29 cellular contexts compared by ENCODE assay signal in genomic region chr15:29622637-29623036, GRCh38.
"Had no signal": no experiment of that assay in that cellular context is flagged by ENCODE, and none has a peak within 500 bp of the region (broad histone marks: within the 10 kb centered on the region; RNA-seq: fewer than 3 reads in every experiment).

No MANE protein-coding gene starts in this region.

- H3K4me3 ChIP-seq: adrenal gland, esophagus muscularis mucosa, gastrocnemius medialis, heart right ventricle, hepatocyte had no signal

- H3K27me3 ChIP-seq: adrenal gland, brain microvascular endothelial cell, foreskin keratinocyte, gastrocnemius medialis, hepatocyte had no signal

- H3K4me1 ChIP-seq: adrenal gland, esophagus muscularis mucosa, foreskin keratinocyte, gastrocnemius medialis, heart right ventricle had no signal

- DNase-seq: activated CD4-positive, alpha-beta memory T cell treated with anti-CD3 and anti-CD28 coated beads for 36 hours; activated CD4-positive, alpha-beta T cell treated with anti-CD3 and anti-CD28 coated beads for 36 hours; activated CD4-positive, alpha-beta T cell treated with anti-CD3 and anti-CD28 coated beads, Interleukin-2, amount 10 ng/mL, durations not matched to agents 24 days and 14 days; activated CD4-positive, CD25-positive, alpha-beta regulatory T cell; activated CD4-positive, CD25-positive, alpha-beta regulatory T cell treated with anti-CD3 and anti-CD28 coated beads, Interleukin-2, amount 50 U/mL, for 72 hours; activated CD8-positive, alpha-beta memory T cell treated with anti-CD3 and anti-CD28 coated beads, Interleukin-2, amount 10 ng/mL, durations not matched to agents 7 days and 5 days; activated CD8-positive, alpha-beta memory T cell treated with anti-CD3 and anti-CD28 coated beads, Interleukin-2, amount 50 U/mL, for 4 hours; activated CD8-positive, alpha-beta T cell treated with anti-CD3 and anti-CD28 coated beads, Interleukin-2, amount 10 ng/mL, durations not matched to agents 7 days and 5 days; activated effector memory CD4-positive, alpha-beta T cell treated with anti-CD3 and anti-CD28 coated beads, Interleukin-2, amount 50 U/mL, for 16 hours; activated naive CD4-positive, alpha-beta T cell treated with anti-CD3 and anti-CD28 coated beads for 36 hours; activated naive CD8-positive, alpha-beta T cell treated with anti-CD3 and anti-CD28 coated beads for 36 hours; activated naive CD8-positive, alpha-beta T cell treated with anti-CD3 and anti-CD28 coated beads, Interleukin-2, amount 50 U/mL, for 24 hours; activated T-cell treated with anti-CD3 and anti-CD28 coated beads, Interleukin-2, amount 50 U/mL, for 1 hour; activated T-cell treated with anti-CD3 and anti-CD28 coated beads, Interleukin-2, amount 50 U/mL, for 48 hours; adrenal gland; amygdala; aorta; brain microvascular endothelial cell; cortex of kidney; dermis blood vessel endothelial cell; effector CD4-positive, alpha-beta T cell; effector memory CD8-positive, alpha-beta T cell; erythroblast; foreskin keratinocyte; gastrocnemius medialis; heart right ventricle; T-helper 2 cell had no signal

- H3K36me3 ChIP-seq: adrenal gland, brain microvascular endothelial cell, esophagus muscularis mucosa, gastrocnemius medialis, heart right ventricle had no signal

- H3K27ac ChIP-seq: adrenal gland, brain microvascular endothelial cell, esophagus muscularis mucosa, foreskin keratinocyte, gastrocnemius medialis, heart right ventricle, hepatocyte had no signal

- H3K9me3 ChIP-seq: adrenal gland, esophagus muscularis mucosa, gastrocnemius medialis, heart right ventricle had no signal

- ATAC-seq: activated CD4-positive, alpha-beta T cell treated with anti-CD3 and anti-CD28 coated beads for 36 hours; activated CD8-positive, alpha-beta memory T cell treated with anti-CD3 and anti-CD28 coated beads, Interleukin-2, amount 10 ng/mL, durations not matched to agents 7 days and 5 days; activated CD8-positive, alpha-beta T cell treated with anti-CD3 and anti-CD28 coated beads, Interleukin-2, amount 10 ng/mL, durations not matched to agents 7 days and 5 days; activated naive CD8-positive, alpha-beta T cell treated with anti-CD3 and anti-CD28 coated beads, Interleukin-2, amount 50 U/mL, for 24 hours; effector memory CD8-positive, alpha-beta T cell; foreskin keratinocyte; gastrocnemius medialis; heart right ventricle had no signal
